ENCODE assay signal across 16 cellular contexts in genomic region chr4:68656445-68656973, GRCh38. TPM values are rescaled to one million over a fixed set of nuclear protein-coding genes. Genes with fewer than 3 reads are reported as not detected.
DNase-seq lines count a peak whose midpoint lies in the region; ATAC-seq, FAIRE-seq and TF ChIP-seq lines count a peak whose summit lies in the region.
"Not testable (repeated sequence)": the region's sequence is repeated elsewhere in the genome, so short reads cannot be mapped to it uniquely, and the experiment has no call there.
"Had no signal": no experiment of that assay in that cellular context is flagged by ENCODE, and none has a peak within 500 bp of the region (broad histone marks: within the 10 kb centered on the region; RNA-seq: fewer than 3 reads in every experiment).

No MANE protein-coding gene starts in this region.

- H3K4me1 ChIP-seq in astrocyte (ENCODE audit: insufficient read depth, low read length): not testable (repeated sequence)
- peaks cover 0 to 15% (median 7%) of the 10 kb centered on the region in 4 donors for H3K4me1 ChIP-seq in stomach

- H3K4me3 Mint-ChIP-seq in astrocyte (ENCODE audit: unreplicated experiment): not testable (repeated sequence)

- H4K20me1 ChIP-seq in astrocyte (ENCODE audit: insufficient read depth, low read length): not testable (repeated sequence)

- not testable (repeated sequence) for H3K4me2 ChIP-seq in astrocyte (ENCODE audit: low read length)

- not testable (repeated sequence) for H3K4me1 Mint-ChIP-seq in astrocyte (ENCODE audit: low read depth, unreplicated experiment)

- not testable (repeated sequence) for H3K36me3 ChIP-seq in astrocyte (ENCODE audit: insufficient read depth, low read length); stomach

- not testable (repeated sequence) for TF ChIP-seq CTCF in astrocyte (IDR thresholded peaks at IDR 0.05; ENCODE audit: insufficient read depth, low read depth, low read length); stomach (IDR thresholded peaks at IDR 0.05)

- H3K9ac ChIP-seq in astrocyte (ENCODE audit: low read length): not testable (repeated sequence)

- not testable (repeated sequence) for H3K36me3 Mint-ChIP-seq in astrocyte (ENCODE audit: low read depth, unreplicated experiment)

- not testable (repeated sequence) for H3K9me3 Mint-ChIP-seq in astrocyte (ENCODE audit: unreplicated experiment)

- DNase-seq in astrocyte (ENCODE audit: low read depth); left colon; stomach: not testable (repeated sequence)

- not testable (repeated sequence) for H3K27me3 Mint-ChIP-seq in astrocyte (ENCODE audit: low read depth, unreplicated experiment)

- not testable (repeated sequence) for TF ChIP-seq EP300 in stomach (IDR thresholded peaks at IDR 0.05)

- not testable (repeated sequence) for H3K27me3 ChIP-seq in astrocyte (ENCODE audit: insufficient read depth, low read length); stomach

- not testable (repeated sequence) for H3K79me2 ChIP-seq in astrocyte (ENCODE audit: insufficient read depth, low read length)

- intact Hi-C loops in left colon (cut with DNase I, micrococcal nuclease); stomach (cut with DNase I; ENCODE audit: low total_unique reads): not testable (repeated sequence)

- H3K27ac Mint-ChIP-seq in astrocyte (ENCODE audit: unreplicated experiment): peak overlapping the region; percentile 2

- H3K4me3 ChIP-seq in astrocyte (ENCODE audit: insufficient read depth, low read depth, low read length); stomach: not testable (repeated sequence)

- TF ChIP-seq POLR2A in stomach (IDR thresholded peaks at IDR 0.05): not testable (repeated sequence)

- ATAC-seq in GM18861 (IDR thresholded peaks at IDR 0.05; ENCODE audit: unreplicated experiment): peak; percentile 48
- ATAC-seq in GM19468 (IDR thresholded peaks at IDR 0.05; ENCODE audit: extremely low read depth, unreplicated experiment): peak; percentile 30
- peak; percentile 57 for ATAC-seq in HG02610 (IDR thresholded peaks at IDR 0.05; ENCODE audit: unreplicated experiment)
- peak; percentile 54 for ATAC-seq in HG03066 (IDR thresholded peaks at IDR 0.05; ENCODE audit: low read depth, unreplicated experiment)
- ATAC-seq in HG03558 (IDR thresholded peaks at IDR 0.05; ENCODE audit: extremely low read depth, unreplicated experiment): peak; percentile 32
- ATAC-seq in left colon: peak; percentile 57

- not testable (repeated sequence) for H3K27ac ChIP-seq in astrocyte (ENCODE audit: low read depth, low read length)
- H3K27ac ChIP-seq in stomach: peak overlapping the region; percentile 38 to 80 (median 60)

- not testable (repeated sequence) for H2AFZ ChIP-seq in astrocyte (ENCODE audit: low read depth, low read length)

- 19 to 50% (median 24%) methylated on average over 2 of the region's 2 CpGs for WGBS in stomach, 5 donors

- H3K9me3 ChIP-seq in astrocyte (ENCODE audit: insufficient read depth, low read depth, low read length); stomach: not testable (repeated sequence)

- FAIRE-seq in astrocyte (lab: Jason Lieb, UNC): not testable (repeated sequence)

RNA-seq across cellular contexts. Expression of gene UGT2B15, which starts 13.9 kb away (rescaled TPM):
- not detected in 2 replicates for total RNA-seq in astrocyte
- 10 to 100 TPM; 42.9 to 85.7 TPM for total RNA-seq in left colon
- total RNA-seq in stomach: 10 to 100 TPM in 3 of 5 donors, not detected in 2; 16.1 to 51.0 (median 25.8) TPM
- 10 to 100 TPM in 2 of 3 donors, 1 to 10 TPM in 1; 8.9 to 41.5 (median 16.5) TPM for polyA plus RNA-seq in stomach
- total RNA-seq: activated naive CD8-positive, alpha-beta T cell treated with anti-CD3 and anti-CD28 coated beads for 36 hours; cardiac muscle cell; fibroblast of villous mesenchyme; HT1080; lung microvascular endothelial cell; tibial nerve had no signal
- polyA plus RNA-seq: BJ, cardiac muscle cell, SK-N-SH had no signal
